In the genomic region with DNA sequence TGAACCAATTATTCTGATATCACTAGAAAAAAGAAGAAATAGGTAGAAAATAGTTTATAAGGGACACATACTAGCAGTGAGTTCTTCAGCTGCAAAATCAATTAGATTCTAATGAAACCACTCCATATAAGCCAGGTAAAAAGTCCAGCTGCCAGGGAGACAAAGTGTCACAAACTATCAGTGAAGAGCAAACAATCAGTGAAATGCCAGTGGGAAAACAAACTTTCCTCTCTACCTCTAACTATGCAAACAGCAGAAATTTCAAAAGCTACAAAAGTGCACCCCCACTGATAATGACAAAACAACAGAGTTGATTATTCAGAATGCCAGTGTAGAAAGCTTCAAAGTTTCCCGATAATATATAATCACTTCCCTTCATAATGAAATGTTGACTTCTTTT, we compare ENCODE assay signal across 19 cellular contexts.
DNase-seq lines count a peak whose midpoint lies in the region; ATAC-seq, FAIRE-seq and TF ChIP-seq lines count a peak whose summit lies in the region.
"Had no signal": no experiment of that assay in that cellular context is flagged by ENCODE, and none has a peak within 500 bp of the region (broad histone marks: within the 10 kb centered on the region; RNA-seq: fewer than 3 reads in every experiment).

No MANE protein-coding gene starts in this region.

- no peaks in the 10 kb centered on the region for H3K27me3 ChIP-seq in GM23338 (ENCODE audit: insufficient read depth)
- H3K27me3 ChIP-seq in HepG2 (ENCODE audit: control insufficient read depth in 1 of 2, insufficient read depth in 2 of 2, low read length in 2 of 2): no peaks in the 10 kb centered on the region
- H3K27me3 ChIP-seq in uterus: no peaks in the 10 kb centered on the region

- H3K4me1 Mint-ChIP-seq in GM23338: peaks cover 9% of the 10 kb centered on the region
- H3K4me1 Mint-ChIP-seq: T-cell had no signal

- H3K27ac Mint-ChIP-seq in GM23338: no peak overlapping the region
- H3K27ac Mint-ChIP-seq: T-cell had no signal

- no peaks in the 10 kb centered on the region for H3K9me2 ChIP-seq in GM23338 (ENCODE audit: insufficient read depth)

- H3K4me1 ChIP-seq in GM23338 (ENCODE audit: insufficient read depth): peaks cover 6% of the 10 kb centered on the region; the same call in 1 of the 2 replicates
- H3K4me1 ChIP-seq in HepG2 (ENCODE audit: insufficient read depth, low read length): peaks cover 13% of the 10 kb centered on the region; the same call in 1 of the 2 replicates
- no peaks in the 10 kb centered on the region for H3K4me1 ChIP-seq in uterus

- no peak for FAIRE-seq in HepG2 (lab: Jason Lieb, UNC)
- FAIRE-seq: GM12892 had no signal

- H3K4me3 Mint-ChIP-seq in GM23338: no peak overlapping the region
- H3K4me3 Mint-ChIP-seq: T-cell had no signal

- ATAC-seq in GM23338 (no peak), HepG2 (peak; percentile 85), HG03439 (IDR thresholded peaks at IDR 0.05; ENCODE audit: unreplicated experiment) (no peak)
- ATAC-seq: Panc1, T-cell had no signal

- TF ChIP-seq EP300 in HepG2 (IDR thresholded peaks at IDR 0.05; ENCODE audit: low read depth in 2 of 2, low read length in 2 of 2) (0 out of 4 replicates have a peak, but pooled peaks of 1 of the 2 experiments have one; percentile 20), HepG2 (CRISPR knock-in tag; IDR thresholded peaks at IDR 0.05; ENCODE audit: borderline replicate concordance) (no peak)

- in situ Hi-C loops in HepG2 (cut with HindIII; ENCODE audit: extremely low pct_ligation_motif_present, low pct_unique_long_range_greater_than_20kb): no loop called here

- TF ChIP-seq POLR2A in HepG2 (IDR thresholded peaks at IDR 0.05; ENCODE audit: insufficient read depth in 1 of 2, low read depth in 2 of 2, low read length in 2 of 2) (no peak), uterus (IDR thresholded peaks at IDR 0.05) (no peak)

- intact Hi-C loops in HepG2 (cut with micrococcal nuclease; ENCODE audit: unreplicated experiment) (no loop called here), uterus (cut with DNase I; ENCODE audit: low total_unique reads) (no loop called here)

- no peaks in the 10 kb centered on the region for H3F3A ChIP-seq in GM23338 (replicated peaks; ENCODE audit: low read depth)

- H3K36me3 Mint-ChIP-seq in GM23338 (ENCODE audit: low read depth): no peaks in the 10 kb centered on the region
- H3K36me3 Mint-ChIP-seq: T-cell had no signal

- 0% methylated on average over 1 of the region's 1 CpG for WGBS in HepG2 (ENCODE audit: low lambda C conversion rate)

- no peaks in the 10 kb centered on the region for H3K79me2 ChIP-seq in GM23338 (replicated peaks; ENCODE audit: insufficient read depth)
- no peaks in the 10 kb centered on the region for H3K79me2 ChIP-seq in HepG2 (ENCODE audit: insufficient read depth, low read length)

- H3K9ac ChIP-seq in HepG2 (ENCODE audit: insufficient read depth, low read depth, low read length): no peak overlapping the region

- no peak overlapping the region for H2AFZ ChIP-seq in GM23338
- H2AFZ ChIP-seq in HepG2 (ENCODE audit: low read length): no peak overlapping the region

- no peaks in the 10 kb centered on the region for H3K27me3 Mint-ChIP-seq in GM23338 (ENCODE audit: insufficient read depth, low read depth, poor library complexity)
- H3K27me3 Mint-ChIP-seq: T-cell had no signal

- H3K4me3 ChIP-seq in GM23338 (no peak overlapping the region), HepG2 (replicated peaks in 1 of 3; ENCODE audit: insufficient read depth in 1 of 3, low read depth in 2 of 3, low read length in 3 of 3) (no peak overlapping the region), uterus (no peak overlapping the region)

- BruUV-seq in HepG2 (replicated peaks; lab: Mats Ljungman, UMichigan): no TSS peak

- no peak overlapping the region for H3K4me2 ChIP-seq in GM23338
- H3K4me2 ChIP-seq in HepG2 (ENCODE audit: low read depth, low read length): no peak overlapping the region

- peak; percentile 28 for DNase-seq in GM23338 (ENCODE audit: low spot score)
- DNase-seq in NCI-H1105 treated with DMSO at 0.1 percent for 48 hours (lab: John Stamatoyannopoulos, UW): peak; percentile 90
- peak; percentile 95 for DNase-seq in NCI-H748 (lab: John Stamatoyannopoulos, UW; ENCODE audit: unreplicated experiment)
- DNase-seq in HepG2 (ENCODE audit: low spot score): peak; percentile 39
- no peak for DNase-seq in uterus
- no peak for DNase-seq in SIG-M5 (lab: John Stamatoyannopoulos, UW)
- DNase-seq: C1 segment of cervical spinal cord, DMS 273 treated with DMSO at 0.1 percent for 48 hours, GOT3, IMR-90, Karpas-422, MM.1S, NCI-H1417 treated with DMSO at 0.1 percent for 48 hours, NCI-H2029 treated with DMSO at 0.1 percent for 48 hours, NCI-H226, T-cell had no signal

- CTCF ChIA-PET in HepG2 (lab: Yijun Ruan, JAX; ENCODE audit: low intra/inter-chr PET ratio, low total read pairs): no interaction called here

- H3K9me3 ChIP-seq in HepG2 (ENCODE audit: low read length): no peaks in the 10 kb centered on the region
- H3K9me3 ChIP-seq in uterus: no peaks in the 10 kb centered on the region

- H3K27ac ChIP-seq in GM23338 (ENCODE audit: low read depth): no peak overlapping the region
- H3K27ac ChIP-seq in HepG2 (ENCODE audit: extremely low read length, insufficient read depth, low read length): no peak overlapping the region
- H3K27ac ChIP-seq in uterus: no peak overlapping the region

- POLR2A ChIA-PET in HepG2 (lab: Yijun Ruan, JAX): no interaction called here

- no peaks in the 10 kb centered on the region for H3K9me3 Mint-ChIP-seq in GM23338

- no peaks in the 10 kb centered on the region for H4K20me1 ChIP-seq in GM23338 (replicated peaks; ENCODE audit: insufficient read depth)
- no peaks in the 10 kb centered on the region for H4K20me1 ChIP-seq in HepG2 (ENCODE audit: insufficient read depth, low read length)

- H3K36me3 ChIP-seq in GM23338 (ENCODE audit: insufficient read depth): no peaks in the 10 kb centered on the region
- H3K36me3 ChIP-seq in HepG2 (replicated peaks in 1 of 2; ENCODE audit: control insufficient read depth in 1 of 2, insufficient read depth in 2 of 2, low read length in 2 of 2): no peaks in the 10 kb centered on the region
- no peaks in the 10 kb centered on the region for H3K36me3 ChIP-seq in uterus

- TF ChIP-seq RAD21 in HepG2 (CRISPR knock-in tag; IDR thresholded peaks at IDR 0.05): no peak

- TF ChIP-seq CTCF in GM23338 (conservative IDR thresholded peaks at IDR 0.05; ENCODE audit: low read depth in 2 of 2) (no peak), HepG2 (CRISPR knock-in tag; IDR thresholded peaks at IDR 0.05) (no peak), uterus (IDR thresholded peaks at IDR 0.05) (no peak)

TF ChIP-seq in GM23338, 12 proteins besides CTCF, POLR2A, EP300 and RAD21 (continues in another document):
- TF ChIP-seq CREB1 (CRISPR knock-in tag; IDR thresholded peaks at IDR 0.05; ENCODE audit: low read depth): no peak
- no peak for TF ChIP-seq NANOG (IDR thresholded peaks at IDR 0.05; ENCODE audit: borderline replicate concordance)
- TF ChIP-seq, protein P1, sequence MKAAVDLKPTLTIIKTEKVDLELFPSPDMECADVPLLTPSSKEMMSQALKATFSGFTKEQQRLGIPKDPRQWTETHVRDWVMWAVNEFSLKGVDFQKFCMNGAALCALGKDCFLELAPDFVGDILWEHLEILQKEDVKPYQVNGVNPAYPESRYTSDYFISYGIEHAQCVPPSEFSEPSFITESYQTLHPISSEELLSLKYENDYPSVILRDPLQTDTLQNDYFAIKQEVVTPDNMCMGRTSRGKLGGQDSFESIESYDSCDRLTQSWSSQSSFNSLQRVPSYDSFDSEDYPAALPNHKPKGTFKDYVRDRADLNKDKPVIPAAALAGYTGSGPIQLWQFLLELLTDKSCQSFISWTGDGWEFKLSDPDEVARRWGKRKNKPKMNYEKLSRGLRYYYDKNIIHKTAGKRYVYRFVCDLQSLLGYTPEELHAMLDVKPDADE (IDR thresholded peaks at IDR 0.05): no peak
- no peak for TF ChIP-seq ZNF331 (CRISPR knock-in tag; IDR thresholded peaks at IDR 0.05; ENCODE audit: low read depth)

TF ChIP-seq in HepG2, 621 proteins besides CTCF, POLR2A, EP300 and RAD21 (continues in another document):
- TF ChIP-seq SOX6 (IDR thresholded peaks at IDR 0.05): no peak
- 0 out of 2 replicates have a peak, but pooled peaks have one; percentile 10 for TF ChIP-seq SOX6 (CRISPR knock-in tag; IDR thresholded peaks at IDR 0.05)
- TF ChIP-seq, protein P2, sequence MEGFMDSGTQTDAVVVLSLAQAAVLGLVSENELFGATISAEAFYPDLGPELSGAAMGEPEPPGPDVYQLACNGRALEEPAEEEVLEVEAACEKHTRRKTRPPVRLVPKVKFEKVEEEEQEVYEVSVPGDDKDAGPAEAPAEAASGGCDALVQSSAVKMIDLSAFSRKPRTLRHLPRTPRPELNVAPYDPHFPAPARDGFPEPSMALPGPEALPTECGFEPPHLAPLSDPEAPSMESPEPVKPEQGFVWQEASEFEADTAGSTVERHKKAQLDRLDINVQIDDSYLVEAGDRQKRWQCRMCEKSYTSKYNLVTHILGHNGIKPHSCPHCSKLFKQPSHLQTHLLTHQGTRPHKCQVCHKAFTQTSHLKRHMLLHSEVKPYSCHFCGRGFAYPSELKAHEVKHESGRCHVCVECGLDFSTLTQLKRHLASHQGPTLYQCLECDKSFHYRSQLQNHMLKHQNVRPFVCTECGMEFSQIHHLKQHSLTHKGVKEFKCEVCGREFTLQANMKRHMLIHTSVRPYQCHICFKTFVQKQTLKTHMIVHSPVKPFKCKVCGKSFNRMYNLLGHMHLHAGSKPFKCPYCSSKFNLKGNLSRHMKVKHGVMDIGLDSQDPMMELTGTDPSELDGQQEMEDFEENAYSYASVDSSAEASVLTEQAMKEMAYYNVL (CRISPR knock-in tag; IDR thresholded peaks at IDR 0.05; ENCODE audit: borderline replicate concordance): peak; percentile 43; the same call in 1 of the 2 replicates
- no peak for TF ChIP-seq NFYC (CRISPR knock-in tag; IDR thresholded peaks at IDR 0.05)

Comparison
In these comparisons a context has a peak if more than half of its experiments do, and no peak if none do; other contexts are left out.
1. DNase-seq: peak in GM23338 (single experiment), NCI-H1105 treated with DMSO at 0.1 percent for 48 hours (single experiment), NCI-H748 (single experiment) and HepG2 (single experiment); none in uterus (0 of 2) and SIG-M5 (single experiment).